Comparison of ENCODE assay signal across 1 cellular context in genomic region chr6:167754691-167755090, GRCh38.
TF ChIP-seq lines count a peak whose summit lies in the region.

No MANE protein-coding gene starts in this region.

TF ChIP-seq in K562, 482 proteins besides CTCF, POLR2A, EP300 and RAD21 (continued from another document):
- TF ChIP-seq SIN3B (IDR thresholded peaks at IDR 0.05; ENCODE audit: low read depth) (no peak), ZNF239 (CRISPR knock-in tag; IDR thresholded peaks at IDR 0.05) (no peak), RBM14 (IDR thresholded peaks at IDR 0.05; ENCODE audit: borderline replicate concordance, insufficient read depth, low read depth, low read length) (no peak), ZNF232 (CRISPR knock-in tag; IDR thresholded peaks at IDR 0.05) (no peak), TAF9B (IDR thresholded peaks at IDR 0.05; ENCODE audit: partially characterized antibody) (no peak), IRF1 (CRISPR knock-in tag; IDR thresholded peaks at IDR 0.05; ENCODE audit: borderline replicate concordance) (no peak), PCBP1 (IDR thresholded peaks at IDR 0.05; ENCODE audit: low read depth, low read length, poor library complexity, severe bottlenecking) (no peak), USF2 (CRISPR knock-in tag; IDR thresholded peaks at IDR 0.05) (no peak), HLTF (IDR thresholded peaks at IDR 0.05) (no peak), HMGN3 (IDR thresholded peaks at IDR 0.05; ENCODE audit: borderline replicate concordance, extremely low read depth, insufficient read length, low read depth, low read length) (no peak), EWSR1 (IDR thresholded peaks at IDR 0.05; ENCODE audit: borderline replicate concordance, low read depth, partially characterized antibody) (no peak)
TF ChIP-seq in K562: peak in this region for 0.
